ENCODE assay signal across 1 cellular context in genomic region chr9:131048332-131048731, GRCh38.
A peak's percentile ranks its signal among the peaks of the same experiment; 100 is the strongest.
TF ChIP-seq lines count a peak whose summit lies in the region.

No MANE protein-coding gene starts in this region.

TF ChIP-seq in K562, 482 proteins besides CTCF, POLR2A, EP300 and RAD21:
- TF ChIP-seq, protein P1, sequence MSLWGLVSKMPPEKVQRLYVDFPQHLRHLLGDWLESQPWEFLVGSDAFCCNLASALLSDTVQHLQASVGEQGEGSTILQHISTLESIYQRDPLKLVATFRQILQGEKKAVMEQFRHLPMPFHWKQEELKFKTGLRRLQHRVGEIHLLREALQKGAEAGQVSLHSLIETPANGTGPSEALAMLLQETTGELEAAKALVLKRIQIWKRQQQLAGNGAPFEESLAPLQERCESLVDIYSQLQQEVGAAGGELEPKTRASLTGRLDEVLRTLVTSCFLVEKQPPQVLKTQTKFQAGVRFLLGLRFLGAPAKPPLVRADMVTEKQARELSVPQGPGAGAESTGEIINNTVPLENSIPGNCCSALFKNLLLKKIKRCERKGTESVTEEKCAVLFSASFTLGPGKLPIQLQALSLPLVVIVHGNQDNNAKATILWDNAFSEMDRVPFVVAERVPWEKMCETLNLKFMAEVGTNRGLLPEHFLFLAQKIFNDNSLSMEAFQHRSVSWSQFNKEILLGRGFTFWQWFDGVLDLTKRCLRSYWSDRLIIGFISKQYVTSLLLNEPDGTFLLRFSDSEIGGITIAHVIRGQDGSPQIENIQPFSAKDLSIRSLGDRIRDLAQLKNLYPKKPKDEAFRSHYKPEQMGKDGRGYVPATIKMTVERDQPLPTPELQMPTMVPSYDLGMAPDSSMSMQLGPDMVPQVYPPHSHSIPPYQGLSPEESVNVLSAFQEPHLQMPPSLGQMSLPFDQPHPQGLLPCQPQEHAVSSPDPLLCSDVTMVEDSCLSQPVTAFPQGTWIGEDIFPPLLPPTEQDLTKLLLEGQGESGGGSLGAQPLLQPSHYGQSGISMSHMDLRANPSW (CRISPR knock-in tag; IDR thresholded peaks at IDR 0.05): peak; percentile 88; the same call in 1 of the 2 replicates
- TF ChIP-seq ZFP30 (CRISPR knock-in tag; IDR thresholded peaks at IDR 0.05; ENCODE audit: borderline replicate concordance) (no peak), MLX (CRISPR knock-in tag; conservative IDR thresholded peaks at IDR 0.05) (0 out of 4 replicates have a peak, but pooled peaks of 1 of the 2 experiments have one; percentile 41), ZC3H11A (IDR thresholded peaks at IDR 0.05; ENCODE audit: low read depth, low read length) (no peak)
